Comparison of ENCODE assay signal across 8 cellular contexts in genomic region chr12:14256555-14257169, GRCh38.
DNase-seq lines count a peak whose midpoint lies in the region; ATAC-seq lines count a peak whose summit lies in the region.

No MANE protein-coding gene starts in this region.

- H3K36me3 ChIP-seq in NT2/D1 (ENCODE audit: insufficient read depth, insufficient read length, low read length) (no peaks in the 10 kb centered on the region), muscle layer of colon (ENCODE audit: insufficient read depth, low read length) (no peaks in the 10 kb centered on the region)

- H3K27ac ChIP-seq in epithelial cell of prostate, result peak overlapping the region; percentile 93
- H3K27ac ChIP-seq in muscle layer of colon (ENCODE audit: low read depth, low read length), result peak overlapping the region; percentile 43

- H3K4me1 ChIP-seq in NT2/D1 (ENCODE audit: insufficient read depth, insufficient read length) (peaks cover 11% of the 10 kb centered on the region), muscle layer of colon (ENCODE audit: insufficient read depth, low read length) (peaks cover 48% of the 10 kb centered on the region)

- DNase-seq in Daoy (ENCODE audit: low read depth), result peak; percentile 85
- peak; percentile 97 for DNase-seq in NT2/D1 (ENCODE audit: low read depth, low spot score)
- DNase-seq in activated T-cell treated with anti-CD3 and anti-CD28 coated beads for 1 hour (ENCODE audit: low read depth), result peak; percentile 52
- DNase-seq in epithelial cell of prostate (ENCODE audit: low read depth, low spot score), result no peak
- peak; percentile 61 to 62 for DNase-seq in stimulated activated CD8-positive, alpha-beta memory T cell treated with anti-CD3 and anti-CD28 coated beads, Interleukin-7, amount 100 ng/mL, for 1 hour (ENCODE audit: low read depth in 2 of 2)

- peak; percentile 43 for ATAC-seq in HG03045 (IDR thresholded peaks at IDR 0.05; ENCODE audit: unreplicated experiment)
- ATAC-seq in HG03108 (IDR thresholded peaks at IDR 0.05; ENCODE audit: unreplicated experiment), result no peak

- no peak overlapping the region for H3K4me3 ChIP-seq in NT2/D1 (ENCODE audit: insufficient read length, low read depth)
- peak overlapping the region in 1 of 2 donors; percentile 4 for H3K4me3 ChIP-seq in muscle layer of colon (ENCODE audit: low read depth in 1 of 2, low read length in 2 of 2)

- H3K9me3 ChIP-seq in NT2/D1 (ENCODE audit: insufficient read depth, low read length) (peaks cover 39% of the 10 kb centered on the region), muscle layer of colon (ENCODE audit: low read length) (no peaks in the 10 kb centered on the region)

- H3K9ac ChIP-seq in NT2/D1 (ENCODE audit: insufficient read length, low read depth), result no peak overlapping the region
- peak overlapping the region; percentile 21 for H3K9ac ChIP-seq in muscle layer of colon (ENCODE audit: low read length)

- H3K27me3 ChIP-seq in NT2/D1 (ENCODE audit: insufficient read depth, insufficient read length) (no peaks in the 10 kb centered on the region), muscle layer of colon (ENCODE audit: control insufficient read depth in 1 of 2, insufficient read depth in 2 of 2, low read length in 2 of 2) (no peaks in the 10 kb centered on the region)
